Comparison of ENCODE assay signal across 11 cellular contexts in the genomic region with DNA sequence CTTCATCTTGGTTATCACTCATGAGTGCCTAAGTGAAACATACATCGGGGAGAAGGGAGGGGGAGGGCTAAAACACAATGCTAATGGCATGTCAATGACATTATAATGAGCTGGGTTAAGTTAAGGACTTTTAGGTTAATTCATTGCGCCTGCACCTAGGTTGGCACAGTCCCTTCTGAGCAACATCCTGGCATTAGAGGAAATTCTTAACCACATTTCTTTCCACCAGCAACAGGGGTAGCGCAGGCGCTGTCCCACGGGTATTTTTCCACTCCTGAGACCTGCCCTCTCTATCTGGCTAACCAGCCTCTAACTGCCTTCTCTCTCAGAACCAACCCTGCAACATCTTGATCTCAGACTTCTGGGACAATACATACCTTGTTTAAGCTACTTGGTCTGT. TPM values are rescaled to one million over a fixed set of nuclear protein-coding genes. Genes with fewer than 3 reads are reported as not detected.
DNase-seq lines count a peak whose midpoint lies in the region; ATAC-seq and TF ChIP-seq lines count a peak whose summit lies in the region.
"Had no signal": no experiment of that assay in that cellular context is flagged by ENCODE, and none has a peak within 500 bp of the region (broad histone marks: within the 10 kb centered on the region; RNA-seq: fewer than 3 reads in every experiment).

No MANE protein-coding gene starts in this region.

- H3K27ac Mint-ChIP-seq in activated T-cell treated with anti-CD3 and anti-CD28 coated beads, Interleukin-2, amount 50 U/mL, for 24 hours: peak overlapping the region; percentile 77

- H3K27ac ChIP-seq in brain microvascular endothelial cell: no peak overlapping the region
- H3K27ac ChIP-seq: parathyroid adenoma, testis had no signal

- H3K9me3 Mint-ChIP-seq in activated T-cell treated with anti-CD3 and anti-CD28 coated beads, Interleukin-2, amount 50 U/mL, for 24 hours: no peaks in the 10 kb centered on the region

- H3K27me3 Mint-ChIP-seq in activated T-cell treated with anti-CD3 and anti-CD28 coated beads, Interleukin-2, amount 50 U/mL, for 24 hours: no peaks in the 10 kb centered on the region

- in situ Hi-C loops in brain microvascular endothelial cell (cut with HindIII; ENCODE audit: low pct_ligation_motif_present, low sequenced_read_pairs): no loop called here

- H3K4me3 ChIP-seq in Jurkat, Clone E6-1 (ENCODE audit: low read length): no peak overlapping the region
- no peak overlapping the region for H3K4me3 ChIP-seq in brain microvascular endothelial cell (ENCODE audit: low read depth, low read length)
- H3K4me3 ChIP-seq: testis had no signal

- no peak overlapping the region for H3K4me3 Mint-ChIP-seq in activated T-cell treated with anti-CD3 and anti-CD28 coated beads, Interleukin-2, amount 50 U/mL, for 24 hours

- H3K4me1 Mint-ChIP-seq in activated T-cell treated with anti-CD3 and anti-CD28 coated beads, Interleukin-2, amount 50 U/mL, for 24 hours (ENCODE audit: low read depth): peaks cover 21% of the 10 kb centered on the region

- H3K36me3 ChIP-seq in brain microvascular endothelial cell (replicated peaks): no peaks in the 10 kb centered on the region

- ATAC-seq in GM18517 (IDR thresholded peaks at IDR 0.05; ENCODE audit: unreplicated experiment) (no peak), HG03135 (IDR thresholded peaks at IDR 0.05; ENCODE audit: unreplicated experiment) (no peak)

- TF ChIP-seq CTCF in brain microvascular endothelial cell (IDR thresholded peaks at IDR 0.05; ENCODE audit: low read depth, low read length, missing control alignments): no peak

- peak; percentile 36 for DNase-seq in COLO668 (lab: John Stamatoyannopoulos, UW; ENCODE audit: unreplicated experiment)
- DNase-seq in Jurkat, Clone E6-1 (ENCODE audit: low read depth, low spot score): peak; percentile 82
- no peak for DNase-seq in activated T-cell treated with anti-CD3 and anti-CD28 coated beads, Interleukin-2, amount 50 U/mL, for 24 hours
- DNase-seq in stimulated activated CD4-positive, alpha-beta T cell treated with anti-CD3 and anti-CD28 coated beads, Interleukin-4, amount 100 ng/mL, for 1 hour: peak; percentile 11
- no peak for DNase-seq in A172 (ENCODE audit: low spot score)
- no peak for DNase-seq in brain microvascular endothelial cell
- DNase-seq: KBM-7 had no signal

- no peaks in the 10 kb centered on the region for H3K36me3 Mint-ChIP-seq in activated T-cell treated with anti-CD3 and anti-CD28 coated beads, Interleukin-2, amount 50 U/mL, for 24 hours (ENCODE audit: low read depth)

- H3K27me3 ChIP-seq in brain microvascular endothelial cell (replicated peaks): no peaks in the 10 kb centered on the region
- H3K27me3 ChIP-seq: testis had no signal

RNA-seq across cellular contexts. Expression of gene PROM1, which starts 39.0 kb away (rescaled TPM):
- polyA plus RNA-seq in Jurkat, Clone E6-1 (2012; ENCODE audit: insufficient read depth, insufficient read length): not detected
- 0.02 TPM in 1 of 2 replicates, not detected in the other for total RNA-seq in A172 (2014; rRNA removed; shearing (Covaris generic))

Comparison
In these comparisons a context has a peak if more than half of its experiments do, and no peak if none do; other contexts are left out.
1. DNase-seq: peak in COLO668 (single experiment), Jurkat, Clone E6-1 (single experiment) and stimulated activated CD4-positive, alpha-beta T cell treated with anti-CD3 and anti-CD28 coated beads, Interleukin-4, amount 100 ng/mL, for 1 hour (single experiment); none in activated T-cell treated with anti-CD3 and anti-CD28 coated beads, Interleukin-2, amount 50 U/mL, for 24 hours (single experiment), A172 (single experiment) and brain microvascular endothelial cell (single experiment).